17 cellular contexts compared by ENCODE assay signal in genomic region chr10:33214174-33214573, GRCh38.
A peak's percentile ranks its signal among the peaks of the same experiment; 100 is the strongest.
DNase-seq lines count a peak whose midpoint lies in the region; ATAC-seq and TF ChIP-seq lines count a peak whose summit lies in the region.
"Had no signal": no experiment of that assay in that cellular context is flagged by ENCODE, and none has a peak within 500 bp of the region (broad histone marks: within the 10 kb centered on the region; RNA-seq: fewer than 3 reads in every experiment).

No MANE protein-coding gene starts in this region.

- H3K4me3 Mint-ChIP-seq in HFFc6: no peak overlapping the region; the same call in 1 of the 2 replicates
- H3K4me3 Mint-ChIP-seq in stimulated activated naive B cell treated with anti-CD40 and anti-IgM and Interleukin-4, amounts not matched to agents 10 μg/mL and 1 μg/mL and 100 μg/mL, for 72 hours: no peak overlapping the region

- DNase-seq in activated naive CD4-positive, alpha-beta T cell treated with anti-CD3 and anti-CD28 coated beads, Interleukin-2, amount 50 U/mL, for 72 hours (ENCODE audit: low spot score in 2 of 2): no peak
- no peak for DNase-seq in activated naive CD4-positive, alpha-beta T cell (lab: John Stamatoyannopoulos, UW)
- DNase-seq in HFFc6 (no peak), dermis blood vessel endothelial cell (peak; percentile 62), SHP77 treated with DMSO at 0.1 percent for 48 hours (lab: John Stamatoyannopoulos, UW) (no peak), HT-29 (ENCODE audit: low spot score) (no peak)
- no peak for DNase-seq in stimulated activated naive B cell treated with anti-CD40 and anti-IgM and Interleukin-4, amounts not matched to agents 10 μg/mL and 1 μg/mL and 100 μg/mL, for 72 hours
- DNase-seq: activated CD4-positive, alpha-beta T cell treated with anti-CD3 and anti-CD28 coated beads for 1 hour; activated effector memory CD4-positive, alpha-beta T cell treated with anti-CD3 and anti-CD28 coated beads, Interleukin-2, amount 50 U/mL, for 16 hours; DMS 273 treated with DMSO at 0.1 percent for 48 hours; effector CD4-positive, alpha-beta T cell; H7; NCI-H2107; psoas muscle; thyroid gland had no signal

- H3K4me1 Mint-ChIP-seq in HFFc6 (ENCODE audit: low read depth): peaks cover 82% of the 10 kb centered on the region
- H3K4me1 Mint-ChIP-seq in stimulated activated naive B cell treated with anti-CD40 and anti-IgM and Interleukin-4, amounts not matched to agents 10 μg/mL and 1 μg/mL and 100 μg/mL, for 72 hours: peaks cover 8 to 19% of the 10 kb centered on the region in 2 donors

- H3K27ac Mint-ChIP-seq in activated naive CD4-positive, alpha-beta T cell treated with anti-CD3 and anti-CD28 coated beads, Interleukin-2, amount 50 U/mL, for 72 hours: peak overlapping the region; percentile 0 to 80
- peak overlapping the region; percentile 77 for H3K27ac Mint-ChIP-seq in HFFc6
- no peak overlapping the region for H3K27ac Mint-ChIP-seq in stimulated activated naive B cell treated with anti-CD40 and anti-IgM and Interleukin-4, amounts not matched to agents 10 μg/mL and 1 μg/mL and 100 μg/mL, for 72 hours

- H3K27me3 Mint-ChIP-seq in HFFc6 (ENCODE audit: insufficient read depth): peaks cover 8% of the 10 kb centered on the region; the same call in 1 of the 2 replicates
- peaks cover 0 to 9% of the 10 kb centered on the region in 2 donors for H3K27me3 Mint-ChIP-seq in stimulated activated naive B cell treated with anti-CD40 and anti-IgM and Interleukin-4, amounts not matched to agents 10 μg/mL and 1 μg/mL and 100 μg/mL, for 72 hours

- no peak for TF ChIP-seq CTCF in HFFc6 (IDR thresholded peaks at IDR 0.05)

- peak; percentile 47 to 64 for ATAC-seq in activated naive CD4-positive, alpha-beta T cell treated with anti-CD3 and anti-CD28 coated beads, Interleukin-2, amount 50 U/mL, for 72 hours
- ATAC-seq in stimulated activated naive B cell treated with anti-CD40 and anti-IgM and Interleukin-4, amounts not matched to agents 10 μg/mL and 1 μg/mL and 100 μg/mL, for 72 hours (replicated peaks): peak; percentile 81 to 85
- no peak for ATAC-seq in GM18520 (IDR thresholded peaks at IDR 0.05; ENCODE audit: unreplicated experiment)
- ATAC-seq: left lobe of liver, psoas muscle had no signal

- H3K9me3 Mint-ChIP-seq in activated naive CD4-positive, alpha-beta T cell treated with anti-CD3 and anti-CD28 coated beads, Interleukin-2, amount 50 U/mL, for 72 hours: peaks cover 0 to 6% of the 10 kb centered on the region in 2 donors
- no peaks in the 10 kb centered on the region for H3K9me3 Mint-ChIP-seq in HFFc6
- no peaks in the 10 kb centered on the region for H3K9me3 Mint-ChIP-seq in stimulated activated naive B cell treated with anti-CD40 and anti-IgM and Interleukin-4, amounts not matched to agents 10 μg/mL and 1 μg/mL and 100 μg/mL, for 72 hours

- H3K36me3 Mint-ChIP-seq in activated naive CD4-positive, alpha-beta T cell treated with anti-CD3 and anti-CD28 coated beads, Interleukin-2, amount 50 U/mL, for 72 hours: peaks cover 0 to 18% of the 10 kb centered on the region in 2 donors
- peaks cover 73% of the 10 kb centered on the region for H3K36me3 Mint-ChIP-seq in HFFc6 (ENCODE audit: low read depth)
- no peaks in the 10 kb centered on the region for H3K36me3 Mint-ChIP-seq in stimulated activated naive B cell treated with anti-CD40 and anti-IgM and Interleukin-4, amounts not matched to agents 10 μg/mL and 1 μg/mL and 100 μg/mL, for 72 hours
